ENCODE assay signal across 11 cellular contexts in genomic region chr2:175903384-175903936, GRCh38.
"Had no signal": no experiment of that assay in that cellular context is flagged by ENCODE, and none has a peak within 500 bp of the region (broad histone marks: within the 10 kb centered on the region; RNA-seq: fewer than 3 reads in every experiment).

No MANE protein-coding gene starts in this region.

- DNase-seq: activated naive CD4-positive, alpha-beta T cell treated with anti-CD3 and anti-CD28 coated beads for 36 hours; activated naive CD8-positive, alpha-beta T cell treated with anti-CD3 and anti-CD28 coated beads, Interleukin-2, amount 50 U/mL, for 24 hours; aorta; cerebellar nuclear complex; effector CD8-positive, alpha-beta T cell; foreskin fibroblast; glutamatergic neuron; mesenchymal stem cell; nucleus accumbens; posterior cingulate gyrus; stimulated activated CD4-positive, alpha-beta T cell treated with anti-CD3 and anti-CD28 coated beads, Interleukin-2, amount 100 ng/mL, for 48 hours had no signal
